Comparison of ENCODE assay signal across 8 cellular contexts in the genomic region with DNA sequence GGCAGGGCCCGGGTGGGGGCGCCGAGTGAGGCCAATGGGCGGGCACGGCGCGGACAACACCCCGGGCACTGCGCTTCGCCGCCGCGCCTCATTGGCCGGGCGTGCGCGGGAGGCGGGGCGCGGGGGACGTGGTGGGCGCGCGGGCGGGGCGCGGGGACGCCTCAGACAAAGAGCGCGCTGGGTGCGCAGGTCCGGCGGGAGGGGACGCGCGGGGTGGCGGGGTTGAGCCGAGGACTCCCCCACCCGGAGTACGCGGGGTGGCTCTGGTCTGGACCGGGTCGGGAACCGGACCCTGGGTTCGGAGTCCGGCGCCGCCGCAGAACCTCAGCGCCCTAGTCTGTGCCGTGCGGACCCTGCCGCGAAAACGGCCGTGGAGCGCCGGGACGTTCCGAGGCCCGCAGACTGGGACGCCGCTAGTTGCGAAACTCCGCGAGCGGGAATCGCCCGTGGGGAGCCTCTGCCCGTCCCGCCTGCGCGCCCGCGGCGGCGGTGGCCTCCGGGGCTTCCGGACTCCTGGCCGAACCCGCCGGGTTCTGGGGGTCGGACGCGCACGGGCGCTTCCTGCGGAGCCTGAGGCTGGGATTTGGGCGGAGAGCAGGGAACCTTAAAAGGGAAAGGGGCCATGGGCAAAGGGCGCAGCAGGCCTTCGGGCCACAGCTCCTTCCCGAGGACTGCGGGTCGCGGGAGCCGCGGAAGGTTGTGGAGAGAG. TPM values are rescaled to one million over a fixed set of nuclear protein-coding genes. Genes with fewer than 3 reads are reported as not detected.
DNase-seq lines count a peak whose midpoint lies in the region; ATAC-seq and TF ChIP-seq lines count a peak whose summit lies in the region.

No MANE protein-coding gene starts in this region.

- H3K4me3 Mint-ChIP-seq in activated CD4-positive, alpha-beta T cell treated with anti-CD3 and anti-CD28 coated beads, Interleukin-2, amount 10 ng/mL, durations not matched to agents 24 days and 14 days, result peak overlapping the region; percentile 75

- ATAC-seq in HG03342 (IDR thresholded peaks at IDR 0.05; ENCODE audit: unreplicated experiment), result peak; percentile 87
- ATAC-seq in left lung, result peak; percentile 92

- DNase-seq in Ammon's horn (ENCODE audit: low spot score) (peak; percentile 96), NCI-H510A (lab: John Stamatoyannopoulos, UW) (peak; percentile 91), cortex of kidney (lab: John Stamatoyannopoulos, UW) (peak; percentile 45), left lung (peak; percentile 85 to 95)
- peak; percentile 93 for DNase-seq in activated CD4-positive, alpha-beta T cell treated with anti-CD3 and anti-CD28 coated beads, Interleukin-2, amount 10 ng/mL, durations not matched to agents 24 days and 14 days
- peak; percentile 60 for DNase-seq in stimulated activated CD4-positive, alpha-beta T cell treated with anti-CD3 and anti-CD28 coated beads, Interleukin-1b, Interleukin-23, amount 100 ng/mL, for 48 hours

- no peaks in the 10 kb centered on the region for H3K27me3 ChIP-seq in left lung

- no peaks in the 10 kb centered on the region for H3K9me3 ChIP-seq in left lung

- H3K4me1 Mint-ChIP-seq in activated CD4-positive, alpha-beta T cell treated with anti-CD3 and anti-CD28 coated beads, Interleukin-2, amount 10 ng/mL, durations not matched to agents 24 days and 14 days, result peaks cover 13% of the 10 kb centered on the region

- TF ChIP-seq POLR2A in GM19099 (IDR thresholded peaks at IDR 0.05; ENCODE audit: extremely low read depth, insufficient read length, low read depth), result peak; percentile 68

- no peak for TF ChIP-seq CTCF in left lung (IDR thresholded peaks at IDR 0.05)

- H3K36me3 Mint-ChIP-seq in activated CD4-positive, alpha-beta T cell treated with anti-CD3 and anti-CD28 coated beads, Interleukin-2, amount 10 ng/mL, durations not matched to agents 24 days and 14 days (ENCODE audit: low read depth), result no peaks in the 10 kb centered on the region

- H3K4me3 ChIP-seq in left lung, result peak overlapping the region; percentile 81 to 92

- H3K27ac Mint-ChIP-seq in activated CD4-positive, alpha-beta T cell treated with anti-CD3 and anti-CD28 coated beads, Interleukin-2, amount 10 ng/mL, durations not matched to agents 24 days and 14 days, result no peak overlapping the region

- H3K9me3 Mint-ChIP-seq in activated CD4-positive, alpha-beta T cell treated with anti-CD3 and anti-CD28 coated beads, Interleukin-2, amount 10 ng/mL, durations not matched to agents 24 days and 14 days, result no peaks in the 10 kb centered on the region

- H3K27me3 Mint-ChIP-seq in activated CD4-positive, alpha-beta T cell treated with anti-CD3 and anti-CD28 coated beads, Interleukin-2, amount 10 ng/mL, durations not matched to agents 24 days and 14 days, result peaks cover 24% of the 10 kb centered on the region

- intact Hi-C loops in activated CD4-positive, alpha-beta T cell treated with anti-CD3 and anti-CD28 coated beads, Interleukin-2, amount 10 ng/mL, durations not matched to agents 24 days and 14 days (cut with micrococcal nuclease), result loop anchor here (1.0 kb wide), 1 partner anchor 69 kb away; a partner anchor contains a TSS
- intact Hi-C loops in left lung (cut with DNase I), result no loop called here

- H3K4me1 ChIP-seq in left lung, result peaks cover 18 to 59% of the 10 kb centered on the region in 2 donors

- no peaks in the 10 kb centered on the region for H3K36me3 ChIP-seq in left lung

- peak overlapping the region; percentile 76 to 79 for H3K27ac ChIP-seq in left lung

RNA-seq across cellular contexts. Expression of gene SLC25A29, which starts 0.4 kb away (rescaled TPM):
- total RNA-seq in activated CD4-positive, alpha-beta T cell treated with anti-CD3 and anti-CD28 coated beads, Interleukin-2, amount 10 ng/mL, durations not matched to agents 24 days and 14 days, result 16.4 and 17.0 TPM in 2 replicates
- 10 to 100 TPM; 56.0 to 80.1 TPM for total RNA-seq in left lung

RNA-seq across cellular contexts. Expression of gene SLC25A47, which starts 16.5 kb away (rescaled TPM):
- total RNA-seq in activated CD4-positive, alpha-beta T cell treated with anti-CD3 and anti-CD28 coated beads, Interleukin-2, amount 10 ng/mL, durations not matched to agents 24 days and 14 days, result not detected in 2 replicates
- not detected for total RNA-seq in left lung

Comparison
In these comparisons a context has a peak if more than half of its experiments do, and no peak if none do; other contexts are left out.
1. Peak in every context shown above with its lines: DNase-seq, ATAC-seq, H3K4me3 ChIP-seq and H3K27ac ChIP-seq.
2. DNase-seq: peak in every context shown above with its lines; median percentile 96 in Ammon's horn; 93 in activated CD4-positive, alpha-beta T cell treated with anti-CD3 and anti-CD28 coated beads, Interleukin-2, amount 10 ng/mL, durations not matched to agents 24 days and 14 days; 91 in NCI-H510A; 90 in left lung; 60 in stimulated activated CD4-positive, alpha-beta T cell treated with anti-CD3 and anti-CD28 coated beads, Interleukin-1b, Interleukin-23, amount 100 ng/mL, for 48 hours; 45 in cortex of kidney.